In genomic region chr15:72460393-72460792, GRCh38 we compare ENCODE assay signal across 9 cellular contexts.
"Had no signal": no experiment of that assay in that cellular context is flagged by ENCODE, and none has a peak within 500 bp of the region (broad histone marks: within the 10 kb centered on the region; RNA-seq: fewer than 3 reads in every experiment).

No MANE protein-coding gene starts in this region.

- ATAC-seq: HCT116, HepG2 had no signal

- H3K9me3 ChIP-seq: HAP-1 had no signal

- H3K9ac ChIP-seq: GM23248 had no signal

- H2AFZ ChIP-seq: GM23248 had no signal

- H3K4me1 ChIP-seq: HAP-1 had no signal

- H3K4me3 ChIP-seq: GM23248, HAP-1 had no signal

- H3K36me3 ChIP-seq: HAP-1 had no signal

- DNase-seq: GM23248, GOT3, H7, HFFc6, KG1 had no signal

- H3K27ac ChIP-seq: GM23248, HL-60 had no signal

- FAIRE-seq: HepG2 had no signal
